Comparison of ENCODE assay signal across 22 cellular contexts in genomic region chr12:23495472-23495871, GRCh38.
DNase-seq lines count a peak whose midpoint lies in the region; ATAC-seq, FAIRE-seq and TF ChIP-seq lines count a peak whose summit lies in the region.
"Had no signal": no experiment of that assay in that cellular context is flagged by ENCODE, and none has a peak within 500 bp of the region (broad histone marks: within the 10 kb centered on the region; RNA-seq: fewer than 3 reads in every experiment).

No MANE protein-coding gene starts in this region.

- intact Hi-C loops in HepG2 (cut with micrococcal nuclease; ENCODE audit: unreplicated experiment), result no loop called here
- intact Hi-C loops in right lobe of liver (cut with DNase I), result no loop called here
- intact Hi-C loops in heart left ventricle (cut with DNase I), result loop anchor here in 1 of 10 donors (5.0 kb wide), 1 partner anchor 97 kb away; no protein-coding TSS in a partner anchor

- no peak overlapping the region for H4K8ac ChIP-seq in mesendoderm (ENCODE audit: low read depth, low read length)

- 15% methylated on average over 2 of the region's 2 CpGs for WGBS in HepG2 (ENCODE audit: low lambda C conversion rate)
- 78% methylated on average over 2 of the region's 2 CpGs for WGBS in right lobe of liver (ENCODE audit: insufficient coverage, low coverage, low lambda C conversion rate, missing lambda C conversion rate)
- no CpG with 5 or more reads among the region's 2 CpGs for WGBS in mesendoderm (ENCODE audit: extremely low coverage, insufficient coverage, low lambda C conversion rate)
- WGBS in heart left ventricle, 4 donors, result 64 to 80% (median 75%) methylated on average over 2 of the region's 2 CpGs

- H3K9me3 ChIP-seq in HepG2 (ENCODE audit: low read length) (0 out of 2 replicates have a peak, but pooled peaks cover 6% of the 10 kb centered on the region), right lobe of liver (no peaks in the 10 kb centered on the region), heart left ventricle (peaks cover 0 to 19% (median 4%) of the 10 kb centered on the region in 12 donors)
- H3K9me3 ChIP-seq: A549 had no signal

- H3K18ac ChIP-seq in mesendoderm (ENCODE audit: low read length), result no peak overlapping the region

- in situ Hi-C loops in HepG2 (cut with HindIII; ENCODE audit: extremely low pct_ligation_motif_present, low pct_unique_long_range_greater_than_20kb), result no loop called here

- no TSS peak for BruUV-seq in HepG2 (replicated peaks; lab: Mats Ljungman, UMichigan)

- H2BK120ac ChIP-seq in mesendoderm (ENCODE audit: low read depth, low read length), result no peak overlapping the region

- H2BK15ac ChIP-seq in mesendoderm (replicated peaks; ENCODE audit: low read depth), result peak overlapping the region; percentile 74

- H3K27me3 ChIP-seq in HepG2 (ENCODE audit: control insufficient read depth in 1 of 2, insufficient read depth in 2 of 2, low read length in 2 of 2) (no peaks in the 10 kb centered on the region; a peak in 1 of 5 replicates), right lobe of liver (no peaks in the 10 kb centered on the region), mesendoderm (ENCODE audit: insufficient read depth, low read length, poor library complexity) (no peaks in the 10 kb centered on the region), heart left ventricle (no peaks in the 10 kb centered on the region)
- H3K27me3 ChIP-seq: BLaER1 treated with 17β-estradiol and CSF1 and Interleukin-3, amounts not matched to agents 10 nM and 100 nM had no signal

- CTCF ChIA-PET in HepG2 (lab: Yijun Ruan, JAX; ENCODE audit: low intra/inter-chr PET ratio, low total read pairs), result no interaction called here

- no peak overlapping the region for H3K27ac ChIP-seq in HepG2 (ENCODE audit: extremely low read length, insufficient read depth, low read length)
- H3K27ac ChIP-seq in right lobe of liver, result no peak overlapping the region
- no peak overlapping the region for H3K27ac ChIP-seq in mesendoderm (ENCODE audit: low read depth, low read length)
- no peak overlapping the region for H3K27ac ChIP-seq in heart left ventricle
- H3K27ac ChIP-seq: 22Rv1; A549; BLaER1 treated with 17β-estradiol and CSF1 and Interleukin-3, amounts not matched to agents 10 nM and 100 nM; C4-2B had no signal

- no peaks in the 10 kb centered on the region for H3K36me3 ChIP-seq in HepG2 (replicated peaks in 1 of 2; ENCODE audit: control insufficient read depth in 1 of 2, insufficient read depth in 2 of 2, low read length in 2 of 2)
- H3K36me3 ChIP-seq in right lobe of liver, result no peaks in the 10 kb centered on the region
- no peaks in the 10 kb centered on the region for H3K36me3 ChIP-seq in mesendoderm (ENCODE audit: control insufficient read depth, insufficient read depth, low read length)
- H3K36me3 ChIP-seq in heart left ventricle, result no peaks in the 10 kb centered on the region
- H3K36me3 ChIP-seq: BLaER1 treated with 17β-estradiol and CSF1 and Interleukin-3, amounts not matched to agents 10 nM and 100 nM had no signal

- H3K4me1 ChIP-seq in HepG2 (ENCODE audit: insufficient read depth, low read length), result peaks cover 10% of the 10 kb centered on the region
- peaks cover 0 to 8% (median 0%) of the 10 kb centered on the region in 4 donors for H3K4me1 ChIP-seq in right lobe of liver
- no peaks in the 10 kb centered on the region for H3K4me1 ChIP-seq in mesendoderm (ENCODE audit: control insufficient read depth, low read depth, low read length)
- no peaks in the 10 kb centered on the region for H3K4me1 ChIP-seq in heart left ventricle
- H3K4me1 ChIP-seq: A549; BLaER1 treated with 17β-estradiol and CSF1 and Interleukin-3, amounts not matched to agents 10 nM and 100 nM; Caco-2 had no signal

- H3K56ac ChIP-seq in mesendoderm (ENCODE audit: low read length), result no peak overlapping the region

- no peak overlapping the region for H2BK5ac ChIP-seq in mesendoderm (ENCODE audit: low read length)

- H3K4me3 ChIP-seq in HepG2 (replicated peaks in 1 of 3; ENCODE audit: insufficient read depth in 1 of 3, low read depth in 2 of 3, low read length in 3 of 3) (no peak overlapping the region), right lobe of liver (no peak overlapping the region), epithelial cell of esophagus (ENCODE audit: low read length) (no peak overlapping the region), mesendoderm (ENCODE audit: low read length) (no peak overlapping the region), heart left ventricle (no peak overlapping the region)
- H3K4me3 ChIP-seq: A549; BLaER1 treated with 17β-estradiol and CSF1 and Interleukin-3, amounts not matched to agents 10 nM and 100 nM; GM12878 had no signal

- no peak overlapping the region for H2AK5ac ChIP-seq in mesendoderm (ENCODE audit: low read length)

- POLR2A ChIA-PET in HepG2 (lab: Yijun Ruan, JAX), result no interaction called here

- TF ChIP-seq POLR2A in HepG2 (IDR thresholded peaks at IDR 0.05; ENCODE audit: insufficient read depth in 1 of 2, low read depth in 2 of 2, low read length in 2 of 2) (no peak), right lobe of liver (IDR thresholded peaks at IDR 0.05) (no peak), heart left ventricle (IDR thresholded peaks at IDR 0.05) (no peak)

- no peak overlapping the region for H2AFZ ChIP-seq in HepG2 (ENCODE audit: low read length)

- FAIRE-seq in HepG2 (lab: Jason Lieb, UNC), result no peak
- FAIRE-seq: A549, D721Med, GM12878, GM12892, GM18507 had no signal

- no peaks in the 10 kb centered on the region for H4K20me1 ChIP-seq in HepG2 (ENCODE audit: insufficient read depth, low read length)
- H4K20me1 ChIP-seq: BLaER1 treated with 17β-estradiol and CSF1 and Interleukin-3, amounts not matched to agents 10 nM and 100 nM had no signal

- DNase-seq in HepG2 (ENCODE audit: low spot score) (no peak), right lobe of liver (no peak), epithelial cell of esophagus (ENCODE audit: low read depth) (peak; percentile 31), mesendoderm (no peak), NCI-H82 treated with DMSO at 0.1 percent for 48 hours (lab: John Stamatoyannopoulos, UW; ENCODE audit: unreplicated experiment) (no peak), heart left ventricle (no peak)
- DNase-seq: AML-193; Caco-2; Calu3; CD4-positive, alpha-beta T cell; CD8-positive, alpha-beta T cell; DMS79 treated with DMSO at 0.1 percent for 48 hours; GDM1 had no signal

- no peak for TF ChIP-seq CTCF in HepG2 (CRISPR knock-in tag; IDR thresholded peaks at IDR 0.05)
- no peak for TF ChIP-seq CTCF in right lobe of liver (IDR thresholded peaks at IDR 0.05)
- TF ChIP-seq CTCF in epithelial cell of esophagus (IDR thresholded peaks at IDR 0.05; ENCODE audit: insufficient read depth, low read depth, low read length, missing control alignments), result peak; percentile 1
- TF ChIP-seq CTCF in heart left ventricle (IDR thresholded peaks at IDR 0.05), result no peak

- H3K9ac ChIP-seq in HepG2 (ENCODE audit: insufficient read depth, low read depth, low read length) (no peak overlapping the region), mesendoderm (ENCODE audit: low read length) (no peak overlapping the region)
- H3K9ac ChIP-seq: BLaER1 treated with 17β-estradiol and CSF1 and Interleukin-3, amounts not matched to agents 10 nM and 100 nM had no signal

- H3K4me2 ChIP-seq in HepG2 (ENCODE audit: low read depth, low read length) (no peak overlapping the region), mesendoderm (ENCODE audit: low read length) (no peak overlapping the region)
- H3K4me2 ChIP-seq: A549; BLaER1 treated with 17β-estradiol and CSF1 and Interleukin-3, amounts not matched to agents 10 nM and 100 nM had no signal

- no peak overlapping the region for H3K4ac ChIP-seq in mesendoderm (ENCODE audit: low read depth, low read length)

- no peak overlapping the region for H4K5ac ChIP-seq in mesendoderm (ENCODE audit: low read length)

- H3K79me2 ChIP-seq in HepG2 (ENCODE audit: insufficient read depth, low read length), result no peaks in the 10 kb centered on the region
- no peaks in the 10 kb centered on the region for H3K79me2 ChIP-seq in mesendoderm (ENCODE audit: control insufficient read depth, insufficient read depth, low read length)

- no peak overlapping the region for H3K23ac ChIP-seq in mesendoderm (ENCODE audit: low read length)

- ATAC-seq in HepG2 (no peak), right lobe of liver (no peak), heart left ventricle (no peak), HG02571 (IDR thresholded peaks at IDR 0.05; ENCODE audit: unreplicated experiment) (no peak)
- ATAC-seq: A549; CD8-positive, alpha-beta T cell; GM12878 had no signal

- no peak for TF ChIP-seq RAD21 in HepG2 (CRISPR knock-in tag; IDR thresholded peaks at IDR 0.05)

- no peak for TF ChIP-seq EP300 in HepG2 (IDR thresholded peaks at IDR 0.05; ENCODE audit: low read depth in 2 of 2, low read length in 2 of 2)
- no peak for TF ChIP-seq EP300 in HepG2 (CRISPR knock-in tag; IDR thresholded peaks at IDR 0.05; ENCODE audit: borderline replicate concordance)

- H3K79me1 ChIP-seq in mesendoderm (ENCODE audit: low read length), result no peaks in the 10 kb centered on the region

TF ChIP-seq in HepG2, 621 proteins besides CTCF, POLR2A, EP300 and RAD21:
- no peak for TF ChIP-seq BRF2 (CRISPR knock-in tag; IDR thresholded peaks at IDR 0.05)
- TF ChIP-seq ATF7 (IDR thresholded peaks at IDR 0.05), result peak; percentile 61; the same call in 1 of the 2 replicates
- no peak for TF ChIP-seq ATF7 (CRISPR knock-in tag; IDR thresholded peaks at IDR 0.05)
